In genomic region chr4:86934772-86935498, GRCh38 we compare ENCODE assay signal across 1 cellular context.
TF ChIP-seq lines count a peak whose summit lies in the region.

AFF1 (plus strand) TSS chr4:86935011; CDS start chr4:86948534, 13,523 bp downstream.

TF ChIP-seq in HepG2, 621 proteins besides CTCF, POLR2A, EP300 and RAD21 (continued from another document and continues in another):
- TF ChIP-seq ZNF609 (CRISPR knock-in tag; IDR thresholded peaks at IDR 0.05; ENCODE audit: borderline replicate concordance) (peak; percentile 69), ZKSCAN5 (CRISPR knock-in tag; IDR thresholded peaks at IDR 0.05) (no peak), KLF15 (CRISPR knock-in tag; IDR thresholded peaks at IDR 0.05; ENCODE audit: borderline replicate concordance) (no peak), SP2 (CRISPR knock-in tag; IDR thresholded peaks at IDR 0.05) (peak; percentile 44; the same call in 1 of the 2 replicates), NCOA1 (CRISPR knock-in tag; IDR thresholded peaks at IDR 0.05) (no peak), E2F5 (CRISPR knock-in tag; conservative IDR thresholded peaks at IDR 0.05) (peak; percentile 40; the same call in 1 of the 2 replicates), PCBP2 (optimal IDR thresholded peaks at IDR 0.05; ENCODE audit: low read depth, low read length, poor library complexity, severe bottlenecking) (no peak), GATAD2A (CRISPR knock-in tag; IDR thresholded peaks at IDR 0.05) (peak; percentile 72), TFDP2 (CRISPR knock-in tag; IDR thresholded peaks at IDR 0.05) (no peak; the same call in 1 of the 2 replicates), ZNF138 (CRISPR knock-in tag; IDR thresholded peaks at IDR 0.05; ENCODE audit: low read depth) (no peak), PRDM4 (CRISPR knock-in tag; IDR thresholded peaks at IDR 0.05; ENCODE audit: borderline replicate concordance) (no peak), ZNF883 (CRISPR knock-in tag; IDR thresholded peaks at IDR 0.05; ENCODE audit: not compliant biosample characterization) (no peak), ZNF432 (CRISPR knock-in tag; IDR thresholded peaks at IDR 0.05; ENCODE audit: borderline replicate concordance) (no peak), SP5 (CRISPR knock-in tag; IDR thresholded peaks at IDR 0.05; ENCODE audit: borderline replicate concordance, low read depth) (no peak), BHLHE40 (IDR thresholded peaks at IDR 0.05; ENCODE audit: low read length) (no peak), ZNF782 (CRISPR knock-in tag; IDR thresholded peaks at IDR 0.05; ENCODE audit: borderline replicate concordance) (peak; percentile 96), MAF1 (CRISPR knock-in tag; IDR thresholded peaks at IDR 0.05; ENCODE audit: borderline replicate concordance) (0 out of 2 replicates have a peak, but pooled peaks have one; percentile 30), SCMH1 (CRISPR knock-in tag; IDR thresholded peaks at IDR 0.05; ENCODE audit: borderline replicate concordance) (no peak), PRDM15 (CRISPR knock-in tag; IDR thresholded peaks at IDR 0.05) (no peak), ATF6 (CRISPR knock-in tag; conservative IDR thresholded peaks at IDR 0.05) (0 out of 2 replicates have a peak, but pooled peaks have one; percentile 28), ZNF101 (CRISPR knock-in tag; IDR thresholded peaks at IDR 0.05; ENCODE audit: borderline replicate concordance, low read depth) (no peak; the same call in 1 of the 2 replicates), DMTF1 (CRISPR knock-in tag; IDR thresholded peaks at IDR 0.05) (no peak), DNMT1 (CRISPR knock-in tag; IDR thresholded peaks at IDR 0.05) (no peak; the same call in 1 of the 2 replicates), ZNF12 (CRISPR knock-in tag; IDR thresholded peaks at IDR 0.05) (no peak), RFXANK (CRISPR knock-in tag; IDR thresholded peaks at IDR 0.05) (no peak), RARA (CRISPR knock-in tag; IDR thresholded peaks at IDR 0.05) (peak; percentile 38), ZNF235 (CRISPR knock-in tag; IDR thresholded peaks at IDR 0.05; ENCODE audit: borderline replicate concordance) (no peak), STAG1 (CRISPR knock-in tag; IDR thresholded peaks at IDR 0.05) (peak; percentile 36; the same call in 1 of the 2 replicates), ZBTB7A (CRISPR knock-in tag; IDR thresholded peaks at IDR 0.05) (no peak), KAT2B (IDR thresholded peaks at IDR 0.05; ENCODE audit: borderline replicate concordance, low read depth, low read length) (no peak), ZNF614 (CRISPR knock-in tag; IDR thresholded peaks at IDR 0.05; ENCODE audit: borderline replicate concordance) (peak; percentile 5; the same call in 1 of the 2 replicates), ZNF207 (IDR thresholded peaks at IDR 0.05; ENCODE audit: borderline replicate concordance) (no peak), BRCA1 (CRISPR knock-in tag; IDR thresholded peaks at IDR 0.05) (no peak), ZNF224 (CRISPR knock-in tag; IDR thresholded peaks at IDR 0.05) (peak; percentile 70; the same call in 1 of the 2 replicates), ERF (CRISPR knock-in tag; IDR thresholded peaks at IDR 0.05) (peak; percentile 54; the same call in 1 of the 2 replicates), FOXC1 (CRISPR knock-in tag; IDR thresholded peaks at IDR 0.05; ENCODE audit: borderline replicate concordance) (peak; percentile 76), ZNF496 (CRISPR knock-in tag; IDR thresholded peaks at IDR 0.05; ENCODE audit: insufficient replicate concordance) (no peak), CEBPZ (IDR thresholded peaks at IDR 0.05; ENCODE audit: low read length) (no peak)
